Comparison of ENCODE assay signal across 15 cellular contexts in the genomic region with DNA sequence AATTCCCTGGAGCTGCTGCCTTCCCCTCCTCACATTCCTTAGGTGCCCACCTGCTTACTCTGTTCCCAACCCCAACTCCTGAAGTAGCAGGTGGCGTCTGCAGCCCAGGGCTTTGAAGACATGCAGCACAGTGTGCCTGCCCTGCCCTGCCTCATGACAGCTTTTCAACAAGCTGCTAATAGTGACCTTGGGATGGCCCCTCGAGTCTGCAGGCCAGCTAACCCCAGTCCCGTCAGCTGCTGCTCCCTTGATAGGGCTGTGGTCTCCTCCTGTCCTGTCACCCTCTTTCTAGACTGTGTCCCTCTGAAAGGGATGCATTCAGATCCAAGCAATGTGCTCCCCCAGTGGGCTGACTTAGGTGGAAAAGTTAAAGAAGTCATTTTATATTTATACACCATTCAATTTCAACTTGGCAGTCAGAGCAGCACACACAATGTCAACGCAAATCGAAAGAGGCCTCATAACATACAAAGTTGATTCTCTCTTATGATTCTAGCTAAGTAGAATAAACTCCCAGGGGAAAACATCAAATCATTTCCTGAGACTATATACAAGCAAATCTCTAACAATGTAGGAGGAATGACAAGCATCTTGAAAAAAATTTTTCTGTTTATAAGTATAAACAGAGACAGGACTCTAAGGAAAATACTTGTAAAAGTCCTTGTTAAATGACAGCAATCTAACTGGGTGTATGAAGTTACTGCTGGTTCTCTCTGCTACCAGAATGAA. TPM values are rescaled to one million over a fixed set of nuclear protein-coding genes. Genes with fewer than 3 reads are reported as not detected.
DNase-seq lines count a peak whose midpoint lies in the region; TF ChIP-seq lines count a peak whose summit lies in the region.
"Had no signal": no experiment of that assay in that cellular context is flagged by ENCODE, and none has a peak within 500 bp of the region (broad histone marks: within the 10 kb centered on the region; RNA-seq: fewer than 3 reads in every experiment).

No MANE protein-coding gene starts in this region.

- WGBS in sigmoid colon, 2 donors, result 49 to 57% methylated on average over 5 of the region's 5 CpGs

- H3K27ac ChIP-seq in sigmoid colon, result peak overlapping the region in 3 of 4 donors; percentile 23 to 25 (median 24)

- peak; percentile 19 for DNase-seq in GM03348 (ENCODE audit: low spot score)
- DNase-seq in dedifferentiated amniotic fluid mesenchymal stem cell (ENCODE audit: extremely low spot score), result peak; percentile 77
- DNase-seq in hepatic stellate cell (ENCODE audit: low spot score), result peak; percentile 14
- no peak for DNase-seq in sigmoid colon
- no peak for DNase-seq in NCI-H1048 (lab: John Stamatoyannopoulos, UW)
- no peak for DNase-seq in NOMO-1 treated with dmso at 0.1 percent for 144 hours (lab: John Stamatoyannopoulos, UW; ENCODE audit: unreplicated experiment)
- no peak for DNase-seq in kidney glomerular epithelial cell (lab: John Stamatoyannopoulos, UW)
- DNase-seq in GM13977 (ENCODE audit: low spot score), result no peak
- DNase-seq: activated CD4-positive, alpha-beta T cell treated with anti-CD3 and anti-CD28 coated beads, Interleukin-2, amount 50 U/mL, for 4 hours; activated naive CD8-positive, alpha-beta T cell treated with anti-CD3 and anti-CD28 coated beads, Interleukin-2, amount 50 U/mL, for 24 hours; DMS79 treated with DMSO at 0.1 percent for 48 hours; erythroblast; NCI-H1105; NCI-H226 had no signal

- no peak for TF ChIP-seq CTCF in sigmoid colon (IDR thresholded peaks at IDR 0.05)
- TF ChIP-seq CTCF in GM13977 (IDR thresholded peaks at IDR 0.05; ENCODE audit: extremely low read depth, insufficient read depth, missing control alignments), result no peak

- H3K4me1 ChIP-seq in sigmoid colon, result peaks cover 0 to 13% (median 12%) of the 10 kb centered on the region in 4 donors
- H3K4me1 ChIP-seq: HAP-1 had no signal

- in situ Hi-C loops in GM13977 (cut with MboI; ENCODE audit: low pct_unique_long_range_greater_than_20kb, low sequenced_read_pairs, unreplicated experiment), result no loop called here

- no peak for TF ChIP-seq POLR2A in sigmoid colon (IDR thresholded peaks at IDR 0.05)

- no peak for TF ChIP-seq EP300 in sigmoid colon (IDR thresholded peaks at IDR 0.05)

- H3K27me3 ChIP-seq in sigmoid colon, result no peaks in the 10 kb centered on the region

- intact Hi-C loops in sigmoid colon (cut with DNase I), result no loop called here

- no peaks in the 10 kb centered on the region for H3K36me3 ChIP-seq in sigmoid colon
- H3K36me3 ChIP-seq: HAP-1 had no signal

- H3K4me3 ChIP-seq in sigmoid colon, result no peak overlapping the region
- H3K4me3 ChIP-seq: HAP-1 had no signal

- no peaks in the 10 kb centered on the region for H3K9me3 ChIP-seq in sigmoid colon
- H3K9me3 ChIP-seq: HAP-1 had no signal

RNA-seq across cellular contexts. Expression of a gene that starts 37.9 kb away (rescaled TPM):
- total RNA-seq in sigmoid colon, result 1 to 10 TPM; 2.0 to 4.3 (median 3.0) TPM
- 1 to 10 TPM in 1 of 3 donors, under 1 TPM in 1, not detected in 1; 0.60 to 1.2 TPM for polyA plus RNA-seq in sigmoid colon

Comparison
In these comparisons a context has a peak if more than half of its experiments do, and no peak if none do; other contexts are left out.
1. DNase-seq: peak in GM03348 (single experiment), dedifferentiated amniotic fluid mesenchymal stem cell (single experiment) and hepatic stellate cell (single experiment); none in sigmoid colon (single experiment), NCI-H1048 (single experiment), NOMO-1 treated with dmso at 0.1 percent for 144 hours (single experiment), kidney glomerular epithelial cell (single experiment) and GM13977 (single experiment).